ENCODE assay signal across 38 cellular contexts in genomic region chr5:68849103-68849502, GRCh38.
"Had no signal": no experiment of that assay in that cellular context is flagged by ENCODE, and none has a peak within 500 bp of the region (broad histone marks: within the 10 kb centered on the region; RNA-seq: fewer than 3 reads in every experiment).

No MANE protein-coding gene starts in this region.

- H3K36me3 ChIP-seq: adrenal gland, gastrocnemius medialis, heart left ventricle, WERI-Rb-1 had no signal

- H3K4me3 ChIP-seq: adrenal gland, coronary artery, dorsolateral prefrontal cortex, gastrocnemius medialis, heart left ventricle had no signal

- H3K4me3 Mint-ChIP-seq: activated B cell treated with CpG ODN at 0.5 μM for 24 hours; activated CD8-positive, alpha-beta memory T cell treated with anti-CD3 and anti-CD28 coated beads, Interleukin-2, amount 10 ng/mL, durations not matched to agents 7 days and 5 days; activated CD8-positive, alpha-beta T cell treated with anti-CD3 and anti-CD28 coated beads, Interleukin-2, amount 10 ng/mL, durations not matched to agents 7 days and 5 days; activated naive CD4-positive, alpha-beta T cell treated with anti-CD3 and anti-CD28 coated beads for 36 hours; activated naive CD4-positive, alpha-beta T cell treated with anti-CD3 and anti-CD28 coated beads, Interleukin-2, amount 50 U/mL, for 24 hours; activated naive CD8-positive, alpha-beta T cell treated with anti-CD3 and anti-CD28 coated beads for 36 hours; activated naive CD8-positive, alpha-beta T cell treated with anti-CD3 and anti-CD28 coated beads, Interleukin-2, amount 50 U/mL, for 24 hours; activated T-helper 1 cell treated with anti-CD3 and anti-CD28 coated beads, Interleukin-12 subunit alpha, Interleukin-12 subunit beta, Interleukin-2, Interleukin-4 antibody, amounts not matched to agents 30 ng/mL and 10 ng/mL and 1 ng/mL, durations not matched to agents 14 hours and 24 hours and 36 hours; brain; central memory CD8-positive, alpha-beta T cell; dendritic cell treated with granulocyte-macrophage colony-stimulating factor and Interleukin-4, amounts not matched to agents 40 ng/mL and 50 ng/mL, for 4 days; endodermal cell; T-helper 17 cell; T-helper 2 cell treated with Interferon-gamma antibody and Interleukin-4, amounts not matched to agents 5 μg/mL and 100 μg/mL, for 36 hours had no signal

- H3K9me3 Mint-ChIP-seq: activated naive CD4-positive, alpha-beta T cell treated with anti-CD3 and anti-CD28 coated beads for 36 hours; activated T-helper 1 cell treated with anti-CD3 and anti-CD28 coated beads, Interleukin-12 subunit alpha, Interleukin-12 subunit beta, Interleukin-2, Interleukin-4 antibody, amounts not matched to agents 30 ng/mL and 10 ng/mL and 1 ng/mL, durations not matched to agents 14 hours and 24 hours and 36 hours; central memory CD8-positive, alpha-beta T cell; endodermal cell had no signal

- H3K27me3 ChIP-seq: adrenal gland, dorsolateral prefrontal cortex, gastrocnemius medialis, heart left ventricle had no signal

- FAIRE-seq: bronchial epithelial cell had no signal

- ATAC-seq: activated CD4-positive, CD25-positive, alpha-beta regulatory T cell treated with anti-CD3 and anti-CD28 coated beads, Interleukin-2, amount 50 U/mL, for 24 hours; activated CD8-positive, alpha-beta memory T cell treated with anti-CD3 and anti-CD28 coated beads, Interleukin-2, amount 10 ng/mL, durations not matched to agents 7 days and 5 days; activated CD8-positive, alpha-beta T cell treated with anti-CD3 and anti-CD28 coated beads, Interleukin-2, amount 10 ng/mL, durations not matched to agents 7 days and 5 days; activated naive CD8-positive, alpha-beta T cell treated with anti-CD3 and anti-CD28 coated beads, Interleukin-2, amount 50 U/mL, for 24 hours; esophagus mucosa; foreskin keratinocyte; gastrocnemius medialis; heart left ventricle; T-helper 17 cell had no signal

- H3K27ac ChIP-seq: adrenal gland, coronary artery, dorsolateral prefrontal cortex, foreskin keratinocyte, gastrocnemius medialis, heart left ventricle, WERI-Rb-1 had no signal

- H3K4me1 ChIP-seq: adrenal gland, foreskin keratinocyte, gastrocnemius medialis had no signal

- H3K27ac Mint-ChIP-seq: activated B cell treated with CpG ODN at 0.5 μM for 24 hours; activated CD8-positive, alpha-beta memory T cell treated with anti-CD3 and anti-CD28 coated beads, Interleukin-2, amount 10 ng/mL, durations not matched to agents 7 days and 5 days; activated CD8-positive, alpha-beta T cell treated with anti-CD3 and anti-CD28 coated beads, Interleukin-2, amount 10 ng/mL, durations not matched to agents 7 days and 5 days; activated naive CD4-positive, alpha-beta T cell treated with anti-CD3 and anti-CD28 coated beads for 36 hours; activated naive CD4-positive, alpha-beta T cell treated with anti-CD3 and anti-CD28 coated beads, Interleukin-2, amount 50 U/mL, for 24 hours; activated naive CD8-positive, alpha-beta T cell treated with anti-CD3 and anti-CD28 coated beads for 36 hours; activated naive CD8-positive, alpha-beta T cell treated with anti-CD3 and anti-CD28 coated beads, Interleukin-2, amount 50 U/mL, for 24 hours; activated T-helper 1 cell treated with anti-CD3 and anti-CD28 coated beads, Interleukin-12 subunit alpha, Interleukin-12 subunit beta, Interleukin-2, Interleukin-4 antibody, amounts not matched to agents 30 ng/mL and 10 ng/mL and 1 ng/mL, durations not matched to agents 14 hours and 24 hours and 36 hours; activated T-helper 2 cell treated with anti-CD3 and anti-CD28 coated beads, Interferon-gamma antibody, Interleukin-2, Interleukin-4, amounts not matched to agents 10 μg/mL and 5 μg/mL and 100 μg/mL, durations not matched to agents 14 hours and 24 hours and 36 hours; brain; dendritic cell treated with granulocyte-macrophage colony-stimulating factor and Interleukin-4, amounts not matched to agents 40 ng/mL and 50 ng/mL, for 4 days; endodermal cell; T-helper 17 cell; T-helper 2 cell treated with Interferon-gamma antibody and Interleukin-4, amounts not matched to agents 5 μg/mL and 100 μg/mL, for 36 hours had no signal

- H3K9me3 ChIP-seq: adrenal gland, gastrocnemius medialis had no signal

- H3K27me3 Mint-ChIP-seq: activated CD8-positive, alpha-beta memory T cell treated with anti-CD3 and anti-CD28 coated beads, Interleukin-2, amount 10 ng/mL, durations not matched to agents 7 days and 5 days; activated naive CD8-positive, alpha-beta T cell treated with anti-CD3 and anti-CD28 coated beads for 36 hours; activated naive CD8-positive, alpha-beta T cell treated with anti-CD3 and anti-CD28 coated beads, Interleukin-2, amount 50 U/mL, for 24 hours; dendritic cell treated with granulocyte-macrophage colony-stimulating factor and Interleukin-4, amounts not matched to agents 40 ng/mL and 50 ng/mL, for 4 days had no signal

- H3K36me3 Mint-ChIP-seq: activated CD8-positive, alpha-beta memory T cell treated with anti-CD3 and anti-CD28 coated beads, Interleukin-2, amount 10 ng/mL, durations not matched to agents 7 days and 5 days; activated naive CD8-positive, alpha-beta T cell treated with anti-CD3 and anti-CD28 coated beads for 36 hours; brain had no signal

- DNase-seq: activated B cell treated with CpG ODN at 0.5 μM for 24 hours; activated CD4-positive, alpha-beta T cell treated with anti-CD3 and anti-CD28 coated beads for 48 hours; activated CD4-positive, alpha-beta T cell treated with anti-CD3 and anti-CD28 coated beads, Interleukin-2, amount 50 U/mL, for 1 hour; activated CD4-positive, alpha-beta T cell treated with anti-CD3 and anti-CD28 coated beads, Interleukin-2, amount 50 U/mL, for 48 hours; activated CD8-positive, alpha-beta memory T cell treated with anti-CD3 and anti-CD28 coated beads, Interleukin-2, amount 10 ng/mL, durations not matched to agents 7 days and 5 days; activated CD8-positive, alpha-beta memory T cell treated with anti-CD3 and anti-CD28 coated beads, Interleukin-2, amount 50 U/mL, for 4 hours; activated CD8-positive, alpha-beta T cell treated with anti-CD3 and anti-CD28 coated beads, Interleukin-2, amount 10 ng/mL, durations not matched to agents 7 days and 5 days; activated effector memory CD4-positive, alpha-beta T cell treated with anti-CD3 and anti-CD28 coated beads, Interleukin-2, amount 50 U/mL, for 16 hours; activated naive CD4-positive, alpha-beta T cell treated with anti-CD3 and anti-CD28 coated beads for 36 hours; activated naive CD8-positive, alpha-beta T cell treated with anti-CD3 and anti-CD28 coated beads for 36 hours; activated naive CD8-positive, alpha-beta T cell treated with anti-CD3 and anti-CD28 coated beads, Interleukin-2, amount 50 U/mL, for 24 hours; activated T-cell treated with anti-CD3 and anti-CD28 coated beads, Interleukin-2, amount 50 U/mL, for 1 hour; activated T-cell treated with anti-CD3 and anti-CD28 coated beads, Interleukin-2, amount 50 U/mL, for 48 hours; adrenal gland; amygdala; aorta; dorsolateral prefrontal cortex; effector memory CD4-positive, alpha-beta T cell; endodermal cell; foreskin keratinocyte; gastrocnemius medialis; glutamatergic neuron; heart left ventricle; T-helper 1 cell; T-helper 17 cell; T1000; WERI-Rb-1 had no signal

- H3K4me1 Mint-ChIP-seq: activated B cell treated with CpG ODN at 0.5 μM for 24 hours; activated CD8-positive, alpha-beta memory T cell treated with anti-CD3 and anti-CD28 coated beads, Interleukin-2, amount 10 ng/mL, durations not matched to agents 7 days and 5 days; activated naive CD4-positive, alpha-beta T cell treated with anti-CD3 and anti-CD28 coated beads, Interleukin-2, amount 50 U/mL, for 24 hours; activated naive CD8-positive, alpha-beta T cell treated with anti-CD3 and anti-CD28 coated beads for 36 hours; activated naive CD8-positive, alpha-beta T cell treated with anti-CD3 and anti-CD28 coated beads, Interleukin-2, amount 50 U/mL, for 24 hours; central memory CD8-positive, alpha-beta T cell; endodermal cell had no signal
